ENCODE assay signal across 1 cellular context in the genomic region with DNA sequence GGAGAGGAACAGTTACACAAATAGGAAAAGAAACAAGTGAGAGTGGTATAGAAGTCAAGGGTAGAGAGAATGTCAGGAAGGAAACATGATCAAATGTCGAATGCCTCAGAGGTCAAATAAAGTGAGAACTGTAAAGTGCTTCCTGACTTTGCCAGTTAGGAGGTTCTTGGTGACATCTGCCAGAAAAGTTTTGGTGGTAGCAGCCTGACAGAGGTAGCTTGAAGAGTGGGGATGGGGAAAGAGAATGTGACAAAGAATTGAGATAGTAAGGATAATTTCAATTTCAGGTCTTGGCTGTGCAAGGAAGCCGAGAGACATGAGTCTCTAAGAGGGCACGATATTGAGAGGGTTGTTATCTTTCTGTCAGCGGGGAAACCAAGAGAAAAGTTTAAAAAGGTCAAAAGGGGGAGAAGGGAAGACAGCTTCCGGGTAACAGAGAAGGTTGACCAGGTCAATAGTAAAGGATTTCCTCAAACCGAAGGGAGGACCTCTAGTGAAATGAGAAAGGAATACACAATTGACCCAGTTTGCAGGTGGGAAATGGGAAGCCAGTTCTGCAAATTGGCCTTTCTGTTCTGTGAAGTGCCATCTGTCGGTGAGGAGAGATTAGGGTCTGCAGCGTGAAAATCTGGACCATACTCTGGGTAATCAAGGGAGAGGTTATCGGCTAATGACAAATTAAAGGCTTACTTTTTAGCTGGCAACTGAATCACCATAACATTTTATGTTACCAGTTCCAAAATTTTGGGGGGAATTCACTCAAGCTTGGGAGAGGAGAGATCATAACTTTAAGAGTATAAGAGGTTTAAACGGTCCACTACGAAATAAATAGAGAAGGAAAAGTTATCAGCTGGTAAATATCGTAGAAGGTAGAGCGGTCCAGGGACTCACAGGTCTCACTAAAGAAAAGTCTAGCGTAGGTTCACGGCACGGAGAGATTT.
TF ChIP-seq lines count a peak whose summit lies in the region.

No MANE protein-coding gene starts in this region.

TF ChIP-seq in K562, 482 proteins besides CTCF, POLR2A, EP300 and RAD21 (continues in another document):
- TF ChIP-seq YY1 (IDR thresholded peaks at IDR 0.05; ENCODE audit: borderline replicate concordance in 1 of 3, control insufficient read depth in 1 of 3, extremely low read depth in 1 of 3, insufficient read depth in 3 of 3, insufficient read length in 1 of 3, insufficient replicate concordance in 2 of 3, low read depth in 1 of 3, low read length in 2 of 3) (no peak), NR2F6 (CRISPR knock-in tag; IDR thresholded peaks at IDR 0.05) (no peak), HLTF (IDR thresholded peaks at IDR 0.05) (0 out of 2 replicates have a peak, but pooled peaks have one; percentile 57), POLR2B (IDR thresholded peaks at IDR 0.05; ENCODE audit: low read depth, partially characterized antibody) (peak; percentile 38), FOXJ3 (CRISPR knock-in tag; IDR thresholded peaks at IDR 0.05) (no peak), KDM1A (IDR thresholded peaks at IDR 0.05) (no peak), ZFP36 (IDR thresholded peaks at IDR 0.05; ENCODE audit: low read depth, low read length, partially characterized antibody) (no peak), TAL1 (IDR thresholded peaks at IDR 0.05) (no peak), TAF7 (tag; IDR thresholded peaks at IDR 0.05) (no peak), SUPT5H (IDR thresholded peaks at IDR 0.05) (0 out of 2 replicates have a peak, but pooled peaks have one; percentile 32), DACH1 (IDR thresholded peaks at IDR 0.05; ENCODE audit: partially characterized antibody) (peak; percentile 37), MYC (IDR thresholded peaks at IDR 0.05; ENCODE audit: low read depth, low read length) (no peak), MYC (CRISPR knock-in tag; IDR thresholded peaks at IDR 0.05; ENCODE audit: borderline replicate concordance, low read depth) (no peak), STAT5B (CRISPR knock-in tag; IDR thresholded peaks at IDR 0.05) (no peak), ZNF696 (CRISPR knock-in tag; conservative IDR thresholded peaks at IDR 0.05) (no peak), ZNF175 (CRISPR knock-in tag; IDR thresholded peaks at IDR 0.05; ENCODE audit: low read depth) (peak; percentile 30; the same call in 1 of the 2 replicates), ZNF197 (CRISPR knock-in tag; IDR thresholded peaks at IDR 0.05; ENCODE audit: low read depth) (no peak), HDGF (IDR thresholded peaks at IDR 0.05) (peak; percentile 77; the same call in 1 of the 2 replicates), NR4A1 (CRISPR knock-in tag; IDR thresholded peaks at IDR 0.05) (no peak), NR4A1 (tag; IDR thresholded peaks at IDR 0.05) (peak; percentile 14; the same call in 1 of the 2 replicates), FOXM1 (IDR thresholded peaks at IDR 0.05; ENCODE audit: low read depth) (no peak), FOXM1 (CRISPR knock-in tag; IDR thresholded peaks at IDR 0.05; ENCODE audit: low read depth) (0 out of 2 replicates have a peak, but pooled peaks have one; percentile 14), GABPA (tag; conservative IDR thresholded peaks at IDR 0.05; ENCODE audit: low read depth) (no peak), FOXP1 (CRISPR knock-in tag; IDR thresholded peaks at IDR 0.05) (peak; percentile 5; the same call in 1 of the 2 replicates), HNRNPLL (IDR thresholded peaks at IDR 0.05; ENCODE audit: low read depth, low read length, poor library complexity, severe bottlenecking) (no peak), ETV1 (tag; conservative IDR thresholded peaks at IDR 0.05; ENCODE audit: low read depth) (peak; percentile 62), PHF20 (IDR thresholded peaks at IDR 0.05; ENCODE audit: partially characterized antibody) (no peak), DMBX1 (CRISPR knock-in tag; IDR thresholded peaks at IDR 0.05; ENCODE audit: borderline replicate concordance) (0 out of 2 replicates have a peak, but pooled peaks have one; percentile 44), ZNF140 (CRISPR knock-in tag; IDR thresholded peaks at IDR 0.05) (no peak), SOX6 (IDR thresholded peaks at IDR 0.05) (peak; percentile 63), NFIC (IDR thresholded peaks at IDR 0.05) (no peak), NR2C2 (CRISPR knock-in tag; IDR thresholded peaks at IDR 0.05) (peak; percentile 54; the same call in 1 of the 2 replicates), NR2C2 (tag; IDR thresholded peaks at IDR 0.05) (no peak), RAD51 (IDR thresholded peaks at IDR 0.05; ENCODE audit: borderline replicate concordance, low read depth) (no peak; the same call in 1 of the 2 replicates), NFATC3 (IDR thresholded peaks at IDR 0.05) (no peak; the same call in 1 of the 2 replicates), PHF21A (IDR thresholded peaks at IDR 0.05; ENCODE audit: borderline replicate concordance, low read depth) (peak; percentile 63; the same call in 1 of the 2 replicates), BACH1 (tag; IDR thresholded peaks at IDR 0.05) (peak; percentile 86), ZNF707 (CRISPR knock-in tag; conservative IDR thresholded peaks at IDR 0.05) (no peak)
- TF ChIP-seq, protein P1, sequence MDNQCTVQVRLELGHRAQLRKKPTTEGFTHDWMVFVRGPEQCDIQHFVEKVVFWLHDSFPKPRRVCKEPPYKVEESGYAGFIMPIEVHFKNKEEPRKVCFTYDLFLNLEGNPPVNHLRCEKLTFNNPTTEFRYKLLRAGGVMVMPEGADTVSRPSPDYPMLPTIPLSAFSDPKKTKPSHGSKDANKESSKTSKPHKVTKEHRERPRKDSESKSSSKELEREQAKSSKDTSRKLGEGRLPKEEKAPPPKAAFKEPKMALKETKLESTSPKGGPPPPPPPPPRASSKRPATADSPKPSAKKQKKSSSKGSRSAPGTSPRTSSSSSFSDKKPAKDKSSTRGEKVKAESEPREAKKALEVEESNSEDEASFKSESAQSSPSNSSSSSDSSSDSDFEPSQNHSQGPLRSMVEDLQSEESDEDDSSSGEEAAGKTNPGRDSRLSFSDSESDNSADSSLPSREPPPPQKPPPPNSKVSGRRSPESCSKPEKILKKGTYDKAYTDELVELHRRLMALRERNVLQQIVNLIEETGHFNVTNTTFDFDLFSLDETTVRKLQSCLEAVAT (IDR thresholded peaks at IDR 0.05), result peak in 1 of 2 experiments; percentile 38; a peak in 2 of 4 replicates
- TF ChIP-seq, protein P2, sequence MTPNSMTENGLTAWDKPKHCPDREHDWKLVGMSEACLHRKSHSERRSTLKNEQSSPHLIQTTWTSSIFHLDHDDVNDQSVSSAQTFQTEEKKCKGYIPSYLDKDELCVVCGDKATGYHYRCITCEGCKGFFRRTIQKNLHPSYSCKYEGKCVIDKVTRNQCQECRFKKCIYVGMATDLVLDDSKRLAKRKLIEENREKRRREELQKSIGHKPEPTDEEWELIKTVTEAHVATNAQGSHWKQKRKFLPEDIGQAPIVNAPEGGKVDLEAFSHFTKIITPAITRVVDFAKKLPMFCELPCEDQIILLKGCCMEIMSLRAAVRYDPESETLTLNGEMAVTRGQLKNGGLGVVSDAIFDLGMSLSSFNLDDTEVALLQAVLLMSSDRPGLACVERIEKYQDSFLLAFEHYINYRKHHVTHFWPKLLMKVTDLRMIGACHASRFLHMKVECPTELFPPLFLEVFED (CRISPR knock-in tag; conservative IDR thresholded peaks at IDR 0.05), result 0 out of 2 replicates have a peak, but pooled peaks have one; percentile 66
- TF ChIP-seq, protein P3, sequence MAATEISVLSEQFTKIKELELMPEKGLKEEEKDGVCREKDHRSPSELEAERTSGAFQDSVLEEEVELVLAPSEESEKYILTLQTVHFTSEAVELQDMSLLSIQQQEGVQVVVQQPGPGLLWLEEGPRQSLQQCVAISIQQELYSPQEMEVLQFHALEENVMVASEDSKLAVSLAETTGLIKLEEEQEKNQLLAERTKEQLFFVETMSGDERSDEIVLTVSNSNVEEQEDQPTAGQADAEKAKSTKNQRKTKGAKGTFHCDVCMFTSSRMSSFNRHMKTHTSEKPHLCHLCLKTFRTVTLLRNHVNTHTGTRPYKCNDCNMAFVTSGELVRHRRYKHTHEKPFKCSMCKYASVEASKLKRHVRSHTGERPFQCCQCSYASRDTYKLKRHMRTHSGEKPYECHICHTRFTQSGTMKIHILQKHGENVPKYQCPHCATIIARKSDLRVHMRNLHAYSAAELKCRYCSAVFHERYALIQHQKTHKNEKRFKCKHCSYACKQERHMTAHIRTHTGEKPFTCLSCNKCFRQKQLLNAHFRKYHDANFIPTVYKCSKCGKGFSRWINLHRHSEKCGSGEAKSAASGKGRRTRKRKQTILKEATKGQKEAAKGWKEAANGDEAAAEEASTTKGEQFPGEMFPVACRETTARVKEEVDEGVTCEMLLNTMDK (IDR thresholded peaks at IDR 0.05; ENCODE audit: borderline replicate concordance, insufficient read depth, low read depth, low read length, poor library complexity, severe bottlenecking), result peak; percentile 52
- TF ChIP-seq, protein P4, sequence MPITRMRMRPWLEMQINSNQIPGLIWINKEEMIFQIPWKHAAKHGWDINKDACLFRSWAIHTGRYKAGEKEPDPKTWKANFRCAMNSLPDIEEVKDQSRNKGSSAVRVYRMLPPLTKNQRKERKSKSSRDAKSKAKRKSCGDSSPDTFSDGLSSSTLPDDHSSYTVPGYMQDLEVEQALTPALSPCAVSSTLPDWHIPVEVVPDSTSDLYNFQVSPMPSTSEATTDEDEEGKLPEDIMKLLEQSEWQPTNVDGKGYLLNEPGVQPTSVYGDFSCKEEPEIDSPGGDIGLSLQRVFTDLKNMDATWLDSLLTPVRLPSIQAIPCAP (CRISPR knock-in tag; IDR thresholded peaks at IDR 0.05; ENCODE audit: borderline replicate concordance), result no peak
- TF ChIP-seq, protein P5, sequence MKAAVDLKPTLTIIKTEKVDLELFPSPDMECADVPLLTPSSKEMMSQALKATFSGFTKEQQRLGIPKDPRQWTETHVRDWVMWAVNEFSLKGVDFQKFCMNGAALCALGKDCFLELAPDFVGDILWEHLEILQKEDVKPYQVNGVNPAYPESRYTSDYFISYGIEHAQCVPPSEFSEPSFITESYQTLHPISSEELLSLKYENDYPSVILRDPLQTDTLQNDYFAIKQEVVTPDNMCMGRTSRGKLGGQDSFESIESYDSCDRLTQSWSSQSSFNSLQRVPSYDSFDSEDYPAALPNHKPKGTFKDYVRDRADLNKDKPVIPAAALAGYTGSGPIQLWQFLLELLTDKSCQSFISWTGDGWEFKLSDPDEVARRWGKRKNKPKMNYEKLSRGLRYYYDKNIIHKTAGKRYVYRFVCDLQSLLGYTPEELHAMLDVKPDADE (conservative IDR thresholded peaks at IDR 0.05; ENCODE audit: control insufficient read depth, low read depth, low read length), result no peak
- TF ChIP-seq, protein P6, sequence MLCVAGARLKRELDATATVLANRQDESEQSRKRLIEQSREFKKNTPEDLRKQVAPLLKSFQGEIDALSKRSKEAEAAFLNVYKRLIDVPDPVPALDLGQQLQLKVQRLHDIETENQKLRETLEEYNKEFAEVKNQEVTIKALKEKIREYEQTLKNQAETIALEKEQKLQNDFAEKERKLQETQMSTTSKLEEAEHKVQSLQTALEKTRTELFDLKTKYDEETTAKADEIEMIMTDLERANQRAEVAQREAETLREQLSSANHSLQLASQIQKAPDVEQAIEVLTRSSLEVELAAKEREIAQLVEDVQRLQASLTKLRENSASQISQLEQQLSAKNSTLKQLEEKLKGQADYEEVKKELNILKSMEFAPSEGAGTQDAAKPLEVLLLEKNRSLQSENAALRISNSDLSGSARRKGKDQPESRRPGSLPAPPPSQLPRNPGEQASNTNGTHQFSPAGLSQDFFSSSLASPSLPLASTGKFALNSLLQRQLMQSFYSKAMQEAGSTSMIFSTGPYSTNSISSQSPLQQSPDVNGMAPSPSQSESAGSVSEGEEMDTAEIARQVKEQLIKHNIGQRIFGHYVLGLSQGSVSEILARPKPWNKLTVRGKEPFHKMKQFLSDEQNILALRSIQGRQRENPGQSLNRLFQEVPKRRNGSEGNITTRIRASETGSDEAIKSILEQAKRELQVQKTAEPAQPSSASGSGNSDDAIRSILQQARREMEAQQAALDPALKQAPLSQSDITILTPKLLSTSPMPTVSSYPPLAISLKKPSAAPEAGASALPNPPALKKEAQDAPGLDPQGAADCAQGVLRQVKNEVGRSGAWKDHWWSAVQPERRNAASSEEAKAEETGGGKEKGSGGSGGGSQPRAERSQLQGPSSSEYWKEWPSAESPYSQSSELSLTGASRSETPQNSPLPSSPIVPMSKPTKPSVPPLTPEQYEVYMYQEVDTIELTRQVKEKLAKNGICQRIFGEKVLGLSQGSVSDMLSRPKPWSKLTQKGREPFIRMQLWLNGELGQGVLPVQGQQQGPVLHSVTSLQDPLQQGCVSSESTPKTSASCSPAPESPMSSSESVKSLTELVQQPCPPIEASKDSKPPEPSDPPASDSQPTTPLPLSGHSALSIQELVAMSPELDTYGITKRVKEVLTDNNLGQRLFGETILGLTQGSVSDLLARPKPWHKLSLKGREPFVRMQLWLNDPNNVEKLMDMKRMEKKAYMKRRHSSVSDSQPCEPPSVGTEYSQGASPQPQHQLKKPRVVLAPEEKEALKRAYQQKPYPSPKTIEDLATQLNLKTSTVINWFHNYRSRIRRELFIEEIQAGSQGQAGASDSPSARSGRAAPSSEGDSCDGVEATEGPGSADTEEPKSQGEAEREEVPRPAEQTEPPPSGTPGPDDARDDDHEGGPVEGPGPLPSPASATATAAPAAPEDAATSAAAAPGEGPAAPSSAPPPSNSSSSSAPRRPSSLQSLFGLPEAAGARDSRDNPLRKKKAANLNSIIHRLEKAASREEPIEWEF (CRISPR knock-in tag; IDR thresholded peaks at IDR 0.05), result peak; percentile 73; the same call in 1 of the 2 replicates
- TF ChIP-seq, protein P7, sequence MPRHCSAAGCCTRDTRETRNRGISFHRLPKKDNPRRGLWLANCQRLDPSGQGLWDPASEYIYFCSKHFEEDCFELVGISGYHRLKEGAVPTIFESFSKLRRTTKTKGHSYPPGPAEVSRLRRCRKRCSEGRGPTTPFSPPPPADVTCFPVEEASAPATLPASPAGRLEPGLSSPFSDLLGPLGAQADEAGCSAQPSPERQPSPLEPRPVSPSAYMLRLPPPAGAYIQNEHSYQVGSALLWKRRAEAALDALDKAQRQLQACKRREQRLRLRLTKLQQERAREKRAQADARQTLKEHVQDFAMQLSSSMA (CRISPR knock-in tag; IDR thresholded peaks at IDR 0.05), result no peak
- TF ChIP-seq, protein P8, sequence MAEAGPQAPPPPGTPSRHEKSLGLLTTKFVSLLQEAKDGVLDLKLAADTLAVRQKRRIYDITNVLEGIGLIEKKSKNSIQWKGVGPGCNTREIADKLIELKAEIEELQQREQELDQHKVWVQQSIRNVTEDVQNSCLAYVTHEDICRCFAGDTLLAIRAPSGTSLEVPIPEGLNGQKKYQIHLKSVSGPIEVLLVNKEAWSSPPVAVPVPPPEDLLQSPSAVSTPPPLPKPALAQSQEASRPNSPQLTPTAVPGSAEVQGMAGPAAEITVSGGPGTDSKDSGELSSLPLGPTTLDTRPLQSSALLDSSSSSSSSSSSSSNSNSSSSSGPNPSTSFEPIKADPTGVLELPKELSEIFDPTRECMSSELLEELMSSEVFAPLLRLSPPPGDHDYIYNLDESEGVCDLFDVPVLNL (CRISPR knock-in tag; IDR thresholded peaks at IDR 0.05; ENCODE audit: low read depth), result no peak
- TF ChIP-seq, protein P9, sequence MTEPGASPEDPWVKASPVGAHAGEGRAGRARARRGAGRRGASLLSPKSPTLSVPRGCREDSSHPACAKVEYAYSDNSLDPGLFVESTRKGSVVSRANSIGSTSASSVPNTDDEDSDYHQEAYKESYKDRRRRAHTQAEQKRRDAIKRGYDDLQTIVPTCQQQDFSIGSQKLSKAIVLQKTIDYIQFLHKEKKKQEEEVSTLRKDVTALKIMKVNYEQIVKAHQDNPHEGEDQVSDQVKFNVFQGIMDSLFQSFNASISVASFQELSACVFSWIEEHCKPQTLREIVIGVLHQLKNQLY (CRISPR knock-in tag; conservative IDR thresholded peaks at IDR 0.05), result no peak
- TF ChIP-seq, protein P10, sequence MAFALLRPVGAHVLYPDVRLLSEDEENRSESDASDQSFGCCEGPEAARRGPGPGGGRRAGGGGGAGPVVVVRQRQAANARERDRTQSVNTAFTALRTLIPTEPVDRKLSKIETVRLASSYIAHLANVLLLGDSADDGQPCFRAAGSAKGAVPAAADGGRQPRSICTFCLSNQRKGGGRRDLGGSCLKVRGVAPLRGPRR (CRISPR knock-in tag; IDR thresholded peaks at IDR 0.05), result no peak
